Comparison of ENCODE assay signal across 9 cellular contexts in genomic region chr3:47009225-47010049, GRCh38. TPM values are rescaled to one million over a fixed set of nuclear protein-coding genes. Genes with fewer than 3 reads are reported as not detected.
DNase-seq lines count a peak whose midpoint lies in the region; ATAC-seq and TF ChIP-seq lines count a peak whose summit lies in the region.
"Had no signal": no experiment of that assay in that cellular context is flagged by ENCODE, and none has a peak within 500 bp of the region (broad histone marks: within the 10 kb centered on the region; RNA-seq: fewer than 3 reads in every experiment).

No MANE protein-coding gene starts in this region.

- peaks cover 30% of the 10 kb centered on the region for H3K36me3 Mint-ChIP-seq in MCF 10A (ENCODE audit: insufficient read depth, unreplicated experiment)

- 1% methylated on average over 81 of the region's 81 CpGs for WGBS in right cardiac atrium

- H3K27ac ChIP-seq in breast epithelium (peak overlapping the region; percentile 85 to 87), angular gyrus (ENCODE audit: low read depth, low read length) (peak overlapping the region; percentile 67), right cardiac atrium (ENCODE audit: low read length) (peak overlapping the region; percentile 82), vagina (peak overlapping the region; percentile 87)
- H3K27ac ChIP-seq: A549 had no signal

- no TSS peak for BruUV-seq in MCF 10A (replicated peaks; lab: Mats Ljungman, UMichigan)

- H3K36me3 ChIP-seq in breast epithelium: no peaks in the 10 kb centered on the region
- H3K36me3 ChIP-seq in vagina: peaks cover 0 to 22% of the 10 kb centered on the region in 2 donors

- H3K4me1 Mint-ChIP-seq in MCF 10A (ENCODE audit: insufficient read depth, unreplicated experiment): no peaks in the 10 kb centered on the region

- TF ChIP-seq CTCF in breast epithelium (IDR thresholded peaks at IDR 0.05): no peak
- TF ChIP-seq CTCF in MCF 10A (IDR thresholded peaks at IDR 0.05; ENCODE audit: unreplicated experiment): no peak
- no peak for TF ChIP-seq CTCF in vagina (IDR thresholded peaks at IDR 0.05)

- POLR2A ChIA-PET in MCF 10A (lab: Yijun Ruan, JAX): no interaction called here

- ATAC-seq in HG03342 (IDR thresholded peaks at IDR 0.05; ENCODE audit: unreplicated experiment) (peak; percentile 77), right cardiac atrium (peak; percentile 93 to 96)
- ATAC-seq: A549 had no signal

- H3K9me3 Mint-ChIP-seq in MCF 10A (ENCODE audit: unreplicated experiment): no peaks in the 10 kb centered on the region

- H3K4me3 ChIP-seq in breast epithelium (peak overlapping the region; percentile 55 to 65 (median 59)), right cardiac atrium (ENCODE audit: low read length) (peak overlapping the region; percentile 46), vagina (peak overlapping the region; percentile 53 to 59)
- H3K4me3 ChIP-seq: A549 had no signal

- no peaks in the 10 kb centered on the region for H3K27me3 Mint-ChIP-seq in MCF 10A (ENCODE audit: insufficient read depth, unreplicated experiment)

- TF ChIP-seq POLR2A in breast epithelium (IDR thresholded peaks at IDR 0.05) (no peak), vagina (IDR thresholded peaks at IDR 0.05) (peak in 1 of 2 donors; percentile 71)

- no peaks in the 10 kb centered on the region for H3K27me3 ChIP-seq in breast epithelium
- H3K27me3 ChIP-seq in right cardiac atrium (ENCODE audit: control insufficient read depth, insufficient read depth): no peaks in the 10 kb centered on the region
- no peaks in the 10 kb centered on the region for H3K27me3 ChIP-seq in vagina

- no peak overlapping the region for H3K27ac Mint-ChIP-seq in MCF 10A (ENCODE audit: low read depth, unreplicated experiment)

- intact Hi-C loops in breast epithelium (cut with DNase I; ENCODE audit: low total_unique reads): no loop called here
- intact Hi-C loops in MCF 10A (cut with micrococcal nuclease): no loop called here
- intact Hi-C loops in right cardiac atrium (cut with DNase I): loop anchor here in 2 of 4 donors (10.0 kb wide), 1 partner anchor 305 kb away; the partner anchor contains the start of gene TMIE (in 2 of the 2)
- intact Hi-C loops in vagina (cut with DNase I): loop anchor here (10.0 kb wide), 1 partner anchor 85 kb away; no protein-coding TSS in a partner anchor

- DNase-seq in breast epithelium (ENCODE audit: low spot score in 2 of 2) (peak; percentile 76 to 84), MCF 10A (ENCODE audit: unreplicated experiment) (no peak), T-helper 1 cell (peak; percentile 37 to 69 (median 58)), right cardiac atrium (peak; percentile 94 to 97 (median 96)), pulmonary artery endothelial cell (ENCODE audit: low read depth, low spot score) (peak; percentile 64), vagina (ENCODE audit: extremely low spot score in 2 of 2) (no peak)

- H3K4me1 ChIP-seq in breast epithelium (no peaks in the 10 kb centered on the region), right cardiac atrium (ENCODE audit: control insufficient read depth, insufficient read depth, low read length) (no peaks in the 10 kb centered on the region), vagina (peaks cover 14% of the 10 kb centered on the region)
- H3K4me1 ChIP-seq: A549 had no signal

- H3K9me3 ChIP-seq in breast epithelium (no peaks in the 10 kb centered on the region), right cardiac atrium (ENCODE audit: control insufficient read depth, low read length) (no peaks in the 10 kb centered on the region), vagina (no peaks in the 10 kb centered on the region)
- H3K9me3 ChIP-seq: A549 had no signal

- no peak overlapping the region for H3K4me3 Mint-ChIP-seq in MCF 10A (ENCODE audit: unreplicated experiment)

- CTCF ChIA-PET in MCF 10A (lab: Yijun Ruan, JAX): interaction anchor here (1.1 kb wide), 1 partner anchor 11 kb away, joined by 3 read pairs; no protein-coding TSS in a partner anchor

RNA-seq across cellular contexts. Expression of gene NBEAL2, which starts 30.0 kb away (rescaled TPM):
- total RNA-seq in breast epithelium (10 to 100 TPM; 16.8 to 58.3 (median 54.4) TPM), MCF 10A (2022) (14.2 and 20.2 TPM in 2 replicates), right cardiac atrium (10 to 100 TPM; 15.9 to 20.1 (median 17.3) TPM), pulmonary artery endothelial cell (24.3 and 36.9 TPM in 2 replicates), vagina (227 TPM)
- 13.7 TPM for polyA plus RNA-seq in right cardiac atrium

RNA-seq across cellular contexts. Expression of gene CCDC12, which starts 32.9 kb away (rescaled TPM):
- total RNA-seq in breast epithelium: 10 to 100 TPM; 27.0 to 50.2 (median 43.9) TPM
- 43.9 and 45.9 TPM in 2 replicates for total RNA-seq in MCF 10A (2022)
- total RNA-seq in right cardiac atrium: 10 to 100 TPM; 31.2 to 37.7 (median 34.2) TPM
- polyA plus RNA-seq in right cardiac atrium: 58.0 TPM
- 38.6 and 40.5 TPM in 2 replicates for total RNA-seq in pulmonary artery endothelial cell
- total RNA-seq in vagina: 55.5 TPM

Comparison
In these comparisons a context has a peak if more than half of its experiments do, and no peak if none do; other contexts are left out.
1. DNase-seq: peak in breast epithelium (2 of 2), T-helper 1 cell (5 of 5), right cardiac atrium (3 of 3) and pulmonary artery endothelial cell (single experiment); none in MCF 10A (single experiment) and vagina (0 of 2).
2. Peak in every context shown above with its lines, with median percentiles within 50 percentile points of each other: H3K27ac ChIP-seq and H3K4me3 ChIP-seq.